Comparison of ENCODE assay signal across 12 cellular contexts in genomic region chr16:4212934-4213296, GRCh38. TPM values are rescaled to one million over a fixed set of nuclear protein-coding genes. Genes with fewer than 3 reads are reported as not detected.
DNase-seq lines count a peak whose midpoint lies in the region; TF ChIP-seq lines count a peak whose summit lies in the region.
"Had no signal": no experiment of that assay in that cellular context is flagged by ENCODE, and none has a peak within 500 bp of the region (broad histone marks: within the 10 kb centered on the region; RNA-seq: fewer than 3 reads in every experiment).

No MANE protein-coding gene starts in this region.

- intact Hi-C loops in activated CD4-positive, alpha-beta T cell treated with anti-CD3 and anti-CD28 coated beads, Interleukin-2, amount 10 ng/mL, durations not matched to agents 24 days and 14 days (cut with micrococcal nuclease): no loop called here

- TF ChIP-seq CTCF in coronary artery (IDR thresholded peaks at IDR 0.05): no peak

- H3K27ac ChIP-seq in coronary artery: peak overlapping the region; percentile 92 to 93
- H3K27ac ChIP-seq: body of pancreas, neural progenitor cell had no signal

- H3K4me3 Mint-ChIP-seq in activated CD4-positive, alpha-beta T cell treated with anti-CD3 and anti-CD28 coated beads, Interleukin-2, amount 10 ng/mL, durations not matched to agents 24 days and 14 days: no peak overlapping the region
- H3K4me3 Mint-ChIP-seq: neural progenitor cell had no signal

- peak; percentile 28 for DNase-seq in 8988T
- DNase-seq in HT1080 (ENCODE audit: low read depth): peak; percentile 41
- DNase-seq in coronary artery (ENCODE audit: low spot score): no peak
- peak; percentile 85 for DNase-seq in kidney tubule cell (ENCODE audit: low spot score)
- no peak for DNase-seq in NCI-H345 (lab: John Stamatoyannopoulos, UW)
- no peak for DNase-seq in NCI-H2029 (lab: John Stamatoyannopoulos, UW)
- DNase-seq in activated CD4-positive, alpha-beta T cell treated with anti-CD3 and anti-CD28 coated beads, Interleukin-2, amount 10 ng/mL, durations not matched to agents 24 days and 14 days: no peak
- DNase-seq in DMS114 treated with DMSO at 0.1 percent for 48 hours (lab: John Stamatoyannopoulos, UW; ENCODE audit: unreplicated experiment): no peak
- DNase-seq: body of pancreas; stimulated activated CD4-positive, alpha-beta T cell treated with anti-CD3 and anti-CD28 coated beads, Interleukin-4, amount 100 ng/mL, for 24 hours had no signal

- H3K27ac Mint-ChIP-seq in activated CD4-positive, alpha-beta T cell treated with anti-CD3 and anti-CD28 coated beads, Interleukin-2, amount 10 ng/mL, durations not matched to agents 24 days and 14 days: no peak overlapping the region
- H3K27ac Mint-ChIP-seq: IgD-negative memory B cell, neural progenitor cell had no signal

- H3K9me3 Mint-ChIP-seq in activated CD4-positive, alpha-beta T cell treated with anti-CD3 and anti-CD28 coated beads, Interleukin-2, amount 10 ng/mL, durations not matched to agents 24 days and 14 days: no peaks in the 10 kb centered on the region
- H3K9me3 Mint-ChIP-seq: IgD-negative memory B cell, neural progenitor cell had no signal

- H3K4me1 Mint-ChIP-seq in activated CD4-positive, alpha-beta T cell treated with anti-CD3 and anti-CD28 coated beads, Interleukin-2, amount 10 ng/mL, durations not matched to agents 24 days and 14 days: no peaks in the 10 kb centered on the region
- H3K4me1 Mint-ChIP-seq: IgD-negative memory B cell had no signal

- no peaks in the 10 kb centered on the region for H3K36me3 Mint-ChIP-seq in activated CD4-positive, alpha-beta T cell treated with anti-CD3 and anti-CD28 coated beads, Interleukin-2, amount 10 ng/mL, durations not matched to agents 24 days and 14 days (ENCODE audit: low read depth)
- H3K36me3 Mint-ChIP-seq: IgD-negative memory B cell, neural progenitor cell had no signal

- no peak overlapping the region for H3K4me3 ChIP-seq in coronary artery
- H3K4me3 ChIP-seq: body of pancreas, neural progenitor cell had no signal

- peaks cover 4% of the 10 kb centered on the region for H3K27me3 Mint-ChIP-seq in activated CD4-positive, alpha-beta T cell treated with anti-CD3 and anti-CD28 coated beads, Interleukin-2, amount 10 ng/mL, durations not matched to agents 24 days and 14 days

RNA-seq across cellular contexts. Expression of gene SRL, which starts 29.0 kb away (rescaled TPM):
- not detected in 2 replicates for total RNA-seq in HT1080 (2014; rRNA removed; shearing (Covaris generic))
- polyA plus RNA-seq in HT1080 (2015; cell fraction: cytosol; rRNA removed): not detected in 2 replicates
- not detected in 2 replicates for polyA plus RNA-seq in HT1080 (2015; cell fraction: nucleus; rRNA removed)
- total RNA-seq in activated CD4-positive, alpha-beta T cell treated with anti-CD3 and anti-CD28 coated beads, Interleukin-2, amount 10 ng/mL, durations not matched to agents 24 days and 14 days: not detected in 2 replicates
- total RNA-seq: body of pancreas had no signal
- polyA plus RNA-seq: IgD-negative memory B cell had no signal

RNA-seq across cellular contexts. Expression of gene TFAP4, which starts 59.9 kb away (rescaled TPM):
- 25.3 and 35.3 TPM in 2 replicates for total RNA-seq in HT1080 (2014; rRNA removed; shearing (Covaris generic))
- 20.2 and 22.7 TPM in 2 replicates for polyA plus RNA-seq in HT1080 (2015; cell fraction: cytosol; rRNA removed)
- polyA plus RNA-seq in HT1080 (2015; cell fraction: nucleus; rRNA removed): 25.4 and 27.0 TPM in 2 replicates
- 46.1 and 53.4 TPM in 2 replicates for total RNA-seq in activated CD4-positive, alpha-beta T cell treated with anti-CD3 and anti-CD28 coated beads, Interleukin-2, amount 10 ng/mL, durations not matched to agents 24 days and 14 days

Comparison
In these comparisons a context has a peak if more than half of its experiments do, and no peak if none do; other contexts are left out.
1. DNase-seq: peak in 8988T (single experiment), HT1080 (single experiment) and kidney tubule cell (single experiment); none in coronary artery (single experiment), NCI-H345 (single experiment), NCI-H2029 (single experiment), activated CD4-positive, alpha-beta T cell treated with anti-CD3 and anti-CD28 coated beads, Interleukin-2, amount 10 ng/mL, durations not matched to agents 24 days and 14 days (single experiment) and DMS114 treated with DMSO at 0.1 percent for 48 hours (single experiment).